In the genomic region with DNA sequence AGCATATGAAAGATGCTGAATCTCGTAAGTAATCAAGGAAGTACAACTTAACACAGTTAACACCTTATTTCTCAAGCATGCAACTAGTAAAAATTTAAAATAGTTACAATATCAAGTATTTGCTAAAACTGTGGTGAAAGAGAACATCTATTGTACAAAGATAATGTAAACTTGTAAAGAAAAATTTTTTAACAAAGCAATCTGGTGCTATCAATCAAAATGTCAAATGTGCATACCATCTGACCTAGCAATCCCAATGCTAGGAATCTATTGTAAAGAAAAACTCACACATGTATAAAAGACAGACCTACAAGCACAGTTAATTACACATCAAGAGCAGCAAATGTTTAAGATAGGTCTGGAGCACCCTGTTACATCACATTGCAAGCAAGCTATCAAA, we compare ENCODE assay signal across 28 cellular contexts.
"Had no signal": no experiment of that assay in that cellular context is flagged by ENCODE, and none has a peak within 500 bp of the region (broad histone marks: within the 10 kb centered on the region; RNA-seq: fewer than 3 reads in every experiment).

No MANE protein-coding gene starts in this region.

- H3K4me3 ChIP-seq: cardiac muscle cell, colonic mucosa, Peyer's patch, SJSA1 had no signal

- DNase-seq: activated CD4-positive, alpha-beta T cell treated with anti-CD3 and anti-CD28 coated beads, Interleukin-2, amount 10 ng/mL, durations not matched to agents 24 days and 14 days; activated CD4-positive, alpha-beta T cell treated with anti-CD3 and anti-CD28 coated beads, Interleukin-2, amount 50 U/mL, for 4 hours; activated CD8-positive, alpha-beta T cell treated with anti-CD3 and anti-CD28 coated beads for 36 hours; activated effector memory CD4-positive, alpha-beta T cell treated with anti-CD3 and anti-CD28 coated beads, Interleukin-2, amount 50 U/mL, for 16 hours; activated naive CD4-positive, alpha-beta T cell; activated naive CD4-positive, alpha-beta T cell treated with anti-CD3 and anti-CD28 coated beads, Interleukin-2, amount 50 U/mL, for 16 hours; activated naive CD8-positive, alpha-beta T cell treated with anti-CD3 and anti-CD28 coated beads for 36 hours; activated T-cell treated with anti-CD3 and anti-CD28 coated beads, Interleukin-2, amount 50 U/mL, for 1 hour; activated T-cell treated with anti-CD3 and anti-CD28 coated beads, Interleukin-2, amount 50 U/mL, for 72 hours; amniotic stem cell; aorta; brain microvascular endothelial cell; colonic mucosa; NCI-H1092 treated with DMSO at 0.1 percent for 48 hours; NCI-H146; NCI-H1930; NCI-H2081 treated with DMSO at 0.1 percent for 48 hours; NCI-H345; NCI-H524 treated with DMSO at 0.1 percent for 48 hours; NCI-H748 treated with DMSO at 0.1 percent for 48 hours; NK-92 treated with Interleukin-12 subunit alpha and Interleukin-12 subunit beta, amount 100 ng/mL, for 24 hours; PC-3; Peyer's patch; RPMI8226; SHP77 treated with DMSO at 0.1 percent for 48 hours had no signal

- ATAC-seq: activated CD8-positive, alpha-beta T cell treated with anti-CD3 and anti-CD28 coated beads for 36 hours; activated T-cell treated with anti-CD3 and anti-CD28 coated beads, Interleukin-2, amount 50 U/mL, for 72 hours; activated T-helper 17 cell treated with anti-CD3 and anti-CD28 coated beads, Interleukin-2, amount 50 U/mL, for 72 hours; PC-3 had no signal

- H3K9me3 ChIP-seq: colonic mucosa, Peyer's patch, SJSA1 had no signal

- H3K27me3 ChIP-seq: brain microvascular endothelial cell, cardiac muscle cell, colonic mucosa, Peyer's patch, SJSA1 had no signal

- H3K4me1 ChIP-seq: colonic mucosa, Peyer's patch had no signal

- H3K27ac ChIP-seq: brain microvascular endothelial cell, cardiac muscle cell, colonic mucosa, Peyer's patch, SJSA1 had no signal

- H3K36me3 ChIP-seq: brain microvascular endothelial cell, colonic mucosa had no signal
